Comparison of ENCODE assay signal across 16 cellular contexts in genomic region chr21:26147535-26147934, GRCh38. TPM values are rescaled to one million over a fixed set of nuclear protein-coding genes. Genes with fewer than 3 reads are reported as not detected.
DNase-seq lines count a peak whose midpoint lies in the region; ATAC-seq, FAIRE-seq and TF ChIP-seq lines count a peak whose summit lies in the region.
"Had no signal": no experiment of that assay in that cellular context is flagged by ENCODE, and none has a peak within 500 bp of the region (broad histone marks: within the 10 kb centered on the region; RNA-seq: fewer than 3 reads in every experiment).

No MANE protein-coding gene starts in this region.

- CTCF ChIA-PET in Calu3 (lab: Charles Lee), result interaction anchor here (0.7 kb wide), 1 partner anchor 1773 kb away, joined by 4 read pairs; no protein-coding TSS in a partner anchor

- H3K4me1 Mint-ChIP-seq in Calu3 (ENCODE audit: low read depth, unreplicated experiment) (peaks cover 26% of the 10 kb centered on the region), astrocyte (ENCODE audit: low read depth, unreplicated experiment) (peaks cover 24% of the 10 kb centered on the region)
- H3K4me1 Mint-ChIP-seq in naive thymus-derived CD8-positive, alpha-beta T cell, result peaks cover 8 to 21% (median 17%) of the 10 kb centered on the region in 4 donors

- H3K9ac ChIP-seq in HUES64 (ENCODE audit: low read depth, low read length) (no peak overlapping the region), astrocyte (ENCODE audit: low read length) (no peak overlapping the region)

- POLR2A ChIA-PET in naive thymus-derived CD8-positive, alpha-beta T cell (lab: Charles Lee), result interaction anchor here (0.8 kb wide), 1 partner anchor 21 kb away, joined by 6 read pairs; no protein-coding TSS in a partner anchor

- H3K36me3 ChIP-seq in HUES64 (ENCODE audit: insufficient read depth, low read length) (peaks cover 30% of the 10 kb centered on the region), astrocyte (ENCODE audit: insufficient read depth, low read length) (no peaks in the 10 kb centered on the region)
- H3K36me3 ChIP-seq: breast epithelium, gastroesophageal sphincter had no signal

- no peaks in the 10 kb centered on the region for H3K9me3 Mint-ChIP-seq in Calu3 (ENCODE audit: low read depth, unreplicated experiment)
- H3K9me3 Mint-ChIP-seq in astrocyte (ENCODE audit: unreplicated experiment), result no peaks in the 10 kb centered on the region
- H3K9me3 Mint-ChIP-seq in naive thymus-derived CD8-positive, alpha-beta T cell, result no peaks in the 10 kb centered on the region
- H3K9me3 Mint-ChIP-seq: activated T-helper 2 cell treated with anti-CD3 and anti-CD28 coated beads, Interferon-gamma antibody, Interleukin-2, Interleukin-4, amounts not matched to agents 10 μg/mL and 5 μg/mL and 100 μg/mL, durations not matched to agents 14 hours and 24 hours and 36 hours had no signal

- FAIRE-seq in astrocyte (lab: Jason Lieb, UNC), result no peak

- peak in 1 of 2 donors; percentile 66 for ATAC-seq in naive thymus-derived CD8-positive, alpha-beta T cell
- no peak for ATAC-seq in HG03520 (IDR thresholded peaks at IDR 0.05; ENCODE audit: unreplicated experiment)
- ATAC-seq: activated CD8-positive, alpha-beta T cell treated with anti-CD3 and anti-CD28 coated beads, Interleukin-2, amount 10 ng/mL, durations not matched to agents 7 days and 5 days; gastroesophageal sphincter had no signal

- H3K27me3 Mint-ChIP-seq in Calu3 (ENCODE audit: unreplicated experiment) (no peaks in the 10 kb centered on the region), astrocyte (ENCODE audit: low read depth, unreplicated experiment) (no peaks in the 10 kb centered on the region)
- H3K27me3 Mint-ChIP-seq in naive thymus-derived CD8-positive, alpha-beta T cell, result peaks cover 0 to 2% (median 0%) of the 10 kb centered on the region in 5 donors

- H3K9me3 ChIP-seq in HUES64 (ENCODE audit: insufficient read depth, low read depth, low read length), result no peaks in the 10 kb centered on the region
- H3K9me3 ChIP-seq in astrocyte (ENCODE audit: insufficient read depth, low read depth, low read length), result no peaks in the 10 kb centered on the region
- H3K9me3 ChIP-seq: breast epithelium, gastroesophageal sphincter had no signal

- H3K4me3 ChIP-seq in HUES64 (ENCODE audit: low read length) (no peak overlapping the region), astrocyte (ENCODE audit: insufficient read depth, low read depth, low read length) (no peak overlapping the region)
- H3K4me3 ChIP-seq: breast epithelium, gastroesophageal sphincter had no signal

- peak overlapping the region; percentile 24 for H3K4me3 Mint-ChIP-seq in Calu3 (ENCODE audit: low read depth, unreplicated experiment)
- no peak overlapping the region for H3K4me3 Mint-ChIP-seq in astrocyte (ENCODE audit: unreplicated experiment)
- peak overlapping the region in 8 of 10 donors; percentile 48 to 79 (median 66) for H3K4me3 Mint-ChIP-seq in naive thymus-derived CD8-positive, alpha-beta T cell
- H3K4me3 Mint-ChIP-seq: activated CD8-positive, alpha-beta T cell treated with anti-CD3 and anti-CD28 coated beads, Interleukin-2, amount 10 ng/mL, durations not matched to agents 7 days and 5 days; immature natural killer cell had no signal

- peak overlapping the region; percentile 47 for H3K4me2 ChIP-seq in astrocyte (ENCODE audit: low read length)

- H2AFZ ChIP-seq in astrocyte (ENCODE audit: low read depth, low read length), result no peak overlapping the region

- BruUV-seq in Calu3 (replicated peaks; lab: Mats Ljungman, UMichigan), result no TSS peak

- H3K4me1 ChIP-seq in HUES64 (ENCODE audit: insufficient read depth, low read length), result peaks cover 46% of the 10 kb centered on the region
- H3K4me1 ChIP-seq in astrocyte (ENCODE audit: insufficient read depth, low read length), result peaks cover 16% of the 10 kb centered on the region

- peaks cover 5% of the 10 kb centered on the region for H3K36me3 Mint-ChIP-seq in Calu3 (ENCODE audit: insufficient read depth, unreplicated experiment)
- peaks cover 2% of the 10 kb centered on the region for H3K36me3 Mint-ChIP-seq in astrocyte (ENCODE audit: low read depth, unreplicated experiment)
- peaks cover 0 to 8% (median 0%) of the 10 kb centered on the region in 3 donors for H3K36me3 Mint-ChIP-seq in naive thymus-derived CD8-positive, alpha-beta T cell
- H3K36me3 Mint-ChIP-seq: immature natural killer cell had no signal

- intact Hi-C loops in Calu3 (cut with micrococcal nuclease; ENCODE audit: unreplicated experiment), result no loop called here

- TF ChIP-seq CTCF in Calu3 (IDR thresholded peaks at IDR 0.05; ENCODE audit: unreplicated experiment) (no peak), astrocyte (IDR thresholded peaks at IDR 0.05; ENCODE audit: insufficient read depth, low read depth, low read length) (no peak)

- H3K79me2 ChIP-seq in astrocyte (ENCODE audit: insufficient read depth, low read length), result peaks cover 90% of the 10 kb centered on the region

- H4K20me1 ChIP-seq in astrocyte (ENCODE audit: insufficient read depth, low read length), result peaks cover 55% of the 10 kb centered on the region

- H3K27ac Mint-ChIP-seq in Calu3 (ENCODE audit: unreplicated experiment) (peak overlapping the region; percentile 73), astrocyte (ENCODE audit: unreplicated experiment) (peak overlapping the region; percentile 91)
- peak overlapping the region in 1 of 10 donors; percentile 60 for H3K27ac Mint-ChIP-seq in naive thymus-derived CD8-positive, alpha-beta T cell
- H3K27ac Mint-ChIP-seq: activated CD8-positive, alpha-beta T cell treated with anti-CD3 and anti-CD28 coated beads, Interleukin-2, amount 10 ng/mL, durations not matched to agents 7 days and 5 days; activated T-helper 2 cell treated with anti-CD3 and anti-CD28 coated beads, Interferon-gamma antibody, Interleukin-2, Interleukin-4, amounts not matched to agents 10 μg/mL and 5 μg/mL and 100 μg/mL, durations not matched to agents 14 hours and 24 hours and 36 hours had no signal

- H3K27ac ChIP-seq in HUES64 (ENCODE audit: low read depth, low read length) (peak overlapping the region; percentile 75; the same call in 1 of the 2 replicates), astrocyte (ENCODE audit: low read depth, low read length) (no peak overlapping the region)

- 92% methylated on average over 4 of the region's 4 CpGs for WGBS in HUES64

- DNase-seq in Calu3 (no peak), astrocyte (ENCODE audit: low read depth) (no peak), SHP77 treated with DMSO at 0.1 percent for 48 hours (lab: John Stamatoyannopoulos, UW) (no peak), T1000 (lab: John Stamatoyannopoulos, UW) (no peak)
- DNase-seq in naive thymus-derived CD8-positive, alpha-beta T cell, result no peak
- DNase-seq in activated CD4-positive, CD25-positive, alpha-beta regulatory T cell (lab: John Stamatoyannopoulos, UW), result no peak
- DNase-seq: activated CD8-positive, alpha-beta T cell treated with anti-CD3 and anti-CD28 coated beads, Interleukin-2, amount 10 ng/mL, durations not matched to agents 7 days and 5 days; immature natural killer cell; NCI-H187 treated with DMSO at 0.1 percent for 48 hours; SHP77; stimulated activated CD8-positive, alpha-beta memory T cell treated with anti-CD3 and anti-CD28 coated beads, Interleukin-4, amount 100 ng/mL, for 48 hours had no signal

- H3K27me3 ChIP-seq in HUES64 (ENCODE audit: insufficient read depth, low read length) (no peaks in the 10 kb centered on the region), astrocyte (ENCODE audit: insufficient read depth, low read length) (no peaks in the 10 kb centered on the region)
- H3K27me3 ChIP-seq: breast epithelium, gastroesophageal sphincter had no signal

RNA-seq across cellular contexts. Expression of gene APP, which starts 23.0 kb away (rescaled TPM):
- total RNA-seq in Calu3 (2022) (534 and 566 TPM in 2 replicates), astrocyte (785 and 823 TPM in 2 replicates)
- polyA plus RNA-seq in HUES64 (2013, experiment 1 of 2), result 335 TPM
- polyA plus RNA-seq in HUES64 (2013, experiment 2 of 2), result 380 TPM
- total RNA-seq in naive thymus-derived CD8-positive, alpha-beta T cell, result 10 to 100 TPM; 31.0 to 33.8 TPM
- polyA plus RNA-seq in naive thymus-derived CD8-positive, alpha-beta T cell, result 1 to 10 TPM; 6.9 to 8.7 (median 7.6) TPM

Comparison
In these comparisons a context has a peak if more than half of its experiments do, and no peak if none do; other contexts are left out.
1. RNA of gene APP, which starts 23.0 kb away (total RNA-seq): 785 to 823 TPM in astrocyte and 534 to 566 TPM in Calu3; 31.0 to 33.8 TPM in naive thymus-derived CD8-positive, alpha-beta T cell; every median in the first group is over 10 times any median in the second.